10 cellular contexts compared by ENCODE assay signal in genomic region chr17:38873646-38874380, GRCh38. TPM values are rescaled to one million over a fixed set of nuclear protein-coding genes. Genes with fewer than 3 reads are reported as not detected.
DNase-seq lines count a peak whose midpoint lies in the region; ATAC-seq and TF ChIP-seq lines count a peak whose summit lies in the region.
"Had no signal": no experiment of that assay in that cellular context is flagged by ENCODE, and none has a peak within 500 bp of the region (broad histone marks: within the 10 kb centered on the region; RNA-seq: fewer than 3 reads in every experiment).

No MANE protein-coding gene starts in this region.

- no peak for ATAC-seq in HG03108 (IDR thresholded peaks at IDR 0.05; ENCODE audit: unreplicated experiment)

- H3K9me3 Mint-ChIP-seq in osteocyte (ENCODE audit: unreplicated experiment) = no peaks in the 10 kb centered on the region

- peak overlapping the region; percentile 23; the same call in 1 of the 2 replicates for H3K4me3 ChIP-seq in BJ (ENCODE audit: low read depth, low read length)
- no peak overlapping the region for H3K4me3 ChIP-seq in effector memory CD4-positive, alpha-beta T cell (ENCODE audit: insufficient read depth, low read depth, low read length, poor library complexity, severe bottlenecking)

- H3K4me3 Mint-ChIP-seq in osteocyte (ENCODE audit: unreplicated experiment) = peak overlapping the region; percentile 69

- peaks cover 66% of the 10 kb centered on the region for H3K4me1 ChIP-seq in effector memory CD4-positive, alpha-beta T cell (ENCODE audit: control insufficient read depth, insufficient read depth, low read length, poor library complexity, severe bottlenecking)

- peak overlapping the region; percentile 84 for H3K27ac Mint-ChIP-seq in osteocyte (ENCODE audit: unreplicated experiment)

- H3K4me1 Mint-ChIP-seq in osteocyte (ENCODE audit: unreplicated experiment) = peaks cover 76% of the 10 kb centered on the region

- H3K36me3 Mint-ChIP-seq in osteocyte (ENCODE audit: unreplicated experiment) = peaks cover 11% of the 10 kb centered on the region

- TF ChIP-seq CTCF in BJ (IDR thresholded peaks at IDR 0.05; ENCODE audit: insufficient read depth, low read depth, low read length) = no peak
- no peak for TF ChIP-seq CTCF in osteocyte (IDR thresholded peaks at IDR 0.05)

- no peaks in the 10 kb centered on the region for H3K27me3 Mint-ChIP-seq in osteocyte (ENCODE audit: unreplicated experiment)

- DNase-seq in BJ (ENCODE audit: low read depth) (no peak), LoVo (ENCODE audit: low spot score) (peak; percentile 26), osteocyte (ENCODE audit: extremely low spot score, unreplicated experiment) (no peak), HuH-7.5 (ENCODE audit: low spot score) (no peak), NCI-H1048 (lab: John Stamatoyannopoulos, UW) (no peak)
- DNase-seq in effector memory CD4-positive, alpha-beta T cell = no peak
- no peak for DNase-seq in activated CD4-positive, CD25-positive, alpha-beta regulatory T cell treated with anti-CD3 and anti-CD28 coated beads, Interleukin-2, amount 50 U/mL, for 72 hours
- DNase-seq: cortex of kidney, SHP77 treated with DMSO at 0.1 percent for 48 hours had no signal

- CTCF ChIA-PET in BJ (lab: Yijun Ruan, JAX) = interaction anchor here (0.7 kb wide), 1 partner anchor 285 kb away, joined by 3 read pairs; no protein-coding TSS in a partner anchor

- H3K27ac ChIP-seq in effector memory CD4-positive, alpha-beta T cell (ENCODE audit: insufficient read depth, low read length, poor library complexity, severe bottlenecking) = peak overlapping the region; percentile 69

- no peaks in the 10 kb centered on the region for H3K27me3 ChIP-seq in BJ (ENCODE audit: control insufficient read depth, insufficient read depth, low read length)
- no peaks in the 10 kb centered on the region for H3K27me3 ChIP-seq in effector memory CD4-positive, alpha-beta T cell (replicated peaks; ENCODE audit: control insufficient read depth, insufficient read depth, low read length, poor library complexity, severe bottlenecking)

- no peaks in the 10 kb centered on the region for H3K9me3 ChIP-seq in effector memory CD4-positive, alpha-beta T cell (ENCODE audit: control insufficient read depth, low read length)

- POLR2A ChIA-PET in BJ (lab: Charles Lee) = no interaction called here

- peaks cover 12% of the 10 kb centered on the region for H3K36me3 ChIP-seq in BJ (ENCODE audit: control insufficient read depth, insufficient read depth, low read length)
- peaks cover 13% of the 10 kb centered on the region for H3K36me3 ChIP-seq in effector memory CD4-positive, alpha-beta T cell (ENCODE audit: control insufficient read depth, insufficient read depth, low read length)

RNA-seq across cellular contexts. Expression of gene LASP1, which starts 4.0 kb away (rescaled TPM):
- polyA plus RNA-seq in BJ (2011; rRNA removed) = 254 and 321 TPM in 2 replicates
- polyA minus RNA-seq in BJ (2011; rRNA and poly(A)+ RNA removed) = 251 and 287 TPM in 2 replicates
- total RNA-seq in osteocyte = 402 and 409 TPM in 2 replicates

RNA-seq across cellular contexts. Expression of gene RPL23, which starts 20.3 kb away (rescaled TPM):
- 1,440 and 2,342 TPM in 2 replicates for polyA plus RNA-seq in BJ (2011; rRNA removed)
- polyA minus RNA-seq in BJ (2011; rRNA and poly(A)+ RNA removed) = 176 and 213 TPM in 2 replicates
- total RNA-seq in osteocyte = 1,245 and 1,310 TPM in 2 replicates

RNA-seq across cellular contexts. Expression of gene CWC25, which starts 48.7 kb away (rescaled TPM):
- polyA plus RNA-seq in BJ (2011; rRNA removed) = 14.1 and 14.5 TPM in 2 replicates
- 4.6 and 5.5 TPM in 2 replicates for polyA minus RNA-seq in BJ (2011; rRNA and poly(A)+ RNA removed)
- 16.5 and 17.2 TPM in 2 replicates for total RNA-seq in osteocyte
